Comparison of ENCODE assay signal across 9 cellular contexts in the genomic region with DNA sequence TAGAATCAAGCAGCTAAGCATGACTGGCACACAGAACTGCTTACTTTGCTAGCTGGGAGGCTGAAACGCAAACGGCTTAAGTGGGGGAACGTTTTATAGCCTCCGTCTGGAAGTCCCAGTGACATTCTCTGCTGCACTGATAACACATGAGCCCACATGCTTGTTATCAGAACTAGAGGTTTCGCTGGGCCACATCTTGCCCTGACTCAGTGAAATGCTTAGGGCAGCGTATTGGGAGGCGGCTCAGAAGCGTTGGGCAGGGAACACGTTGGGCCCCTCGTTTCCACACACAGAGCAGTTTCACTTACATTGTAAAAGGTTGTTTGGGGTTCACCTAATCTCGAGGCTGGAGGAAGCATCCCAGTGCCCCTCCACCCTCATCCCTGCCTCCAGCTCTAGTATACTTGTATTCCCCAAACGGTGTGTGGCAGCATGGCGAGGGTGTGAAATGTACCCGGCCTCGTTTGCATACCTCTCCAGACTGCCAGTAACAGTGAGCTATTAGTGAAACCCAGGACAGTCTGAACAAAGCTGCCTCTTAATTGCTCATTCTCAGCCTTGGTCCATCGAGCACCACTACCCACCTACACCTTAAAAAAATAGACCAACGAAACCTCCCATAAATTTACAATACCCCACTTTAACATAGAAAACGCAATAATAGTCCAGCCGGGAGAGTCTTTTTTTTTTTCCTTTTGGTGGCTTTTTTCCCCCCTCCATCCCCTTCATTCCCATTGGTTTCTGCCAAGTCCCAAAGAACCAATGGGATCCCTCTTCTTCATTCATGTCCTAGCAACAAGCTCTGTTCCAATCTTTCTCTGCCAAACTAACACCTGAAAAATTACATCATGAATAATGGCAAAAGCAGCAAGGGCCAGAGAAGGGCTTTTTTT.
DNase-seq lines count a peak whose midpoint lies in the region; ATAC-seq and TF ChIP-seq lines count a peak whose summit lies in the region.
"Had no signal": no experiment of that assay in that cellular context is flagged by ENCODE, and none has a peak within 500 bp of the region (broad histone marks: within the 10 kb centered on the region; RNA-seq: fewer than 3 reads in every experiment).

No MANE protein-coding gene starts in this region.

- peak overlapping the region; percentile 87 for H3K27ac Mint-ChIP-seq in mesothelial cell of epicardium

- no peak overlapping the region for H3K4me3 Mint-ChIP-seq in mesothelial cell of epicardium

- H3K4me1 Mint-ChIP-seq in mesothelial cell of epicardium: peaks cover 63% of the 10 kb centered on the region

- peaks cover 5% of the 10 kb centered on the region for H3K9me3 Mint-ChIP-seq in mesothelial cell of epicardium

- peak overlapping the region; percentile 72 to 75 for H3K27ac ChIP-seq in tibial artery
- H3K27ac ChIP-seq: A549 had no signal

- peaks cover 0 to 32% (median 21%) of the 10 kb centered on the region in 4 donors for H3K4me1 ChIP-seq in tibial artery
- H3K4me1 ChIP-seq: A549 had no signal

- no peaks in the 10 kb centered on the region for H3K9me3 ChIP-seq in tibial artery
- H3K9me3 ChIP-seq: A549 had no signal

- H3K27me3 ChIP-seq in tibial artery: no peaks in the 10 kb centered on the region

- ATAC-seq in HG03135 (IDR thresholded peaks at IDR 0.05; ENCODE audit: unreplicated experiment): no peak
- ATAC-seq: A549 had no signal

- H3K27me3 Mint-ChIP-seq in mesothelial cell of epicardium (ENCODE audit: low read depth): no peaks in the 10 kb centered on the region

- H3K36me3 ChIP-seq in tibial artery: no peaks in the 10 kb centered on the region

- peak; percentile 1 for DNase-seq in NCI-H2029 (lab: John Stamatoyannopoulos, UW)
- no peak for DNase-seq in NCI-H2029 treated with DMSO at 0.1 percent for 48 hours (lab: John Stamatoyannopoulos, UW)
- DNase-seq in choroid plexus epithelial cell (ENCODE audit: low read depth): peak; percentile 77
- DNase-seq in mesothelial cell of epicardium (ENCODE audit: low spot score in 2 of 2, unreplicated experiment in 2 of 2): no peak
- no peak for DNase-seq in tibial artery
- no peak for DNase-seq in hepatic stellate cell (ENCODE audit: low spot score)
- DNase-seq in stimulated activated CD4-positive, alpha-beta T cell treated with anti-CD3 and anti-CD28 coated beads, Interleukin-1b, Interleukin-23, amount 100 ng/mL, for 48 hours: no peak

- H3K4me3 ChIP-seq in choroid plexus epithelial cell (ENCODE audit: low read depth, low read length) (no peak overlapping the region), tibial artery (peak overlapping the region in 1 of 2 donors; percentile 3)
- H3K4me3 ChIP-seq: A549 had no signal

- no peak for TF ChIP-seq CTCF in choroid plexus epithelial cell (conservative IDR thresholded peaks at IDR 0.05; ENCODE audit: low read depth, low read length)
- TF ChIP-seq CTCF in mesothelial cell of epicardium (IDR thresholded peaks at IDR 0.05; ENCODE audit: unreplicated experiment): no peak
- TF ChIP-seq CTCF in tibial artery (IDR thresholded peaks at IDR 0.05): no peak

- H3K36me3 Mint-ChIP-seq in mesothelial cell of epicardium: no peaks in the 10 kb centered on the region

- intact Hi-C loops in tibial artery (cut with DNase I; ENCODE audit: low total_unique reads): loop anchor here (5.0 kb wide), 1 partner anchor 536 kb away; no protein-coding TSS in a partner anchor

Comparison
In these comparisons a context has a peak if more than half of its experiments do, and no peak if none do; other contexts are left out.
1. DNase-seq: peak in NCI-H2029 (single experiment) and choroid plexus epithelial cell (single experiment); none in NCI-H2029 treated with DMSO at 0.1 percent for 48 hours (single experiment), mesothelial cell of epicardium (0 of 2), tibial artery (0 of 2), hepatic stellate cell (single experiment) and stimulated activated CD4-positive, alpha-beta T cell treated with anti-CD3 and anti-CD28 coated beads, Interleukin-1b, Interleukin-23, amount 100 ng/mL, for 48 hours (single experiment).